Comparison of ENCODE assay signal across 10 cellular contexts in genomic region chr10:851891-852290, GRCh38.
DNase-seq lines count a peak whose midpoint lies in the region; ATAC-seq and TF ChIP-seq lines count a peak whose summit lies in the region.
"Had no signal": no experiment of that assay in that cellular context is flagged by ENCODE, and none has a peak within 500 bp of the region (broad histone marks: within the 10 kb centered on the region; RNA-seq: fewer than 3 reads in every experiment).

No MANE protein-coding gene starts in this region.

- no peaks in the 10 kb centered on the region for H3K27me3 Mint-ChIP-seq in activated naive CD4-positive, alpha-beta T cell treated with anti-CD3 and anti-CD28 coated beads, Interleukin-2, amount 10 ng/mL, durations not matched to agents 7 days and 5 days
- no peaks in the 10 kb centered on the region for H3K27me3 Mint-ChIP-seq in endodermal cell (ENCODE audit: insufficient read depth)

- CTCF ChIA-PET in activated naive CD4-positive, alpha-beta T cell treated with anti-CD3 and anti-CD28 coated beads, Interleukin-2, amount 10 ng/mL, durations not matched to agents 7 days and 5 days (lab: Charles Lee): no interaction called here

- H3K27me3 ChIP-seq in upper lobe of right lung: no peaks in the 10 kb centered on the region
- H3K27me3 ChIP-seq in endodermal cell (ENCODE audit: control insufficient read depth, insufficient read depth, low read length, poor library complexity, severe bottlenecking): no peaks in the 10 kb centered on the region
- H3K27me3 ChIP-seq: gastrocnemius medialis, ovary had no signal

- H3K9ac ChIP-seq in endodermal cell (ENCODE audit: extremely low read depth, low read length, poor library complexity, severe bottlenecking): no peak overlapping the region

- peaks cover 10% of the 10 kb centered on the region for H3K9me3 Mint-ChIP-seq in activated naive CD4-positive, alpha-beta T cell treated with anti-CD3 and anti-CD28 coated beads, Interleukin-2, amount 10 ng/mL, durations not matched to agents 7 days and 5 days
- H3K9me3 Mint-ChIP-seq in endodermal cell: peaks cover 29% of the 10 kb centered on the region

- no peak overlapping the region for H3K4me3 Mint-ChIP-seq in activated naive CD4-positive, alpha-beta T cell treated with anti-CD3 and anti-CD28 coated beads, Interleukin-2, amount 10 ng/mL, durations not matched to agents 7 days and 5 days
- no peak overlapping the region for H3K4me3 Mint-ChIP-seq in endodermal cell

- H3K36me3 ChIP-seq in upper lobe of right lung: peaks cover 49% of the 10 kb centered on the region
- H3K36me3 ChIP-seq in endodermal cell (ENCODE audit: control insufficient read depth, insufficient read depth, low read length): peaks cover 72% of the 10 kb centered on the region
- H3K36me3 ChIP-seq: ovary had no signal

- peaks cover 58% of the 10 kb centered on the region for H3K36me3 Mint-ChIP-seq in activated naive CD4-positive, alpha-beta T cell treated with anti-CD3 and anti-CD28 coated beads, Interleukin-2, amount 10 ng/mL, durations not matched to agents 7 days and 5 days
- H3K36me3 Mint-ChIP-seq in endodermal cell (ENCODE audit: low read depth): peaks cover 78% of the 10 kb centered on the region

- ATAC-seq in HG02798 (IDR thresholded peaks at IDR 0.05; ENCODE audit: poor library complexity, unreplicated experiment): peak; percentile 91
- peak; percentile 17 for ATAC-seq in upper lobe of right lung
- ATAC-seq: gastrocnemius medialis had no signal

- no peak for DNase-seq in activated naive CD4-positive, alpha-beta T cell treated with anti-CD3 and anti-CD28 coated beads, Interleukin-2, amount 10 ng/mL, durations not matched to agents 7 days and 5 days
- no peak for DNase-seq in activated naive CD4-positive, alpha-beta T cell treated with anti-CD3 and anti-CD28 coated beads, Interleukin-2, amount 50 U/mL, for 16 hours
- peak; percentile 77 for DNase-seq in NAMALWA (ENCODE audit: low spot score)
- no peak for DNase-seq in upper lobe of right lung
- DNase-seq in stimulated activated CD4-positive, alpha-beta T cell treated with anti-CD3 and anti-CD28 coated beads, Interleukin-4, amount 100 ng/mL, for 24 hours: no peak
- DNase-seq in endodermal cell: no peak
- DNase-seq in OCI-M1 (lab: John Stamatoyannopoulos, UW): no peak
- DNase-seq: gastrocnemius medialis, ovary had no signal

- H3K27ac Mint-ChIP-seq in activated naive CD4-positive, alpha-beta T cell treated with anti-CD3 and anti-CD28 coated beads, Interleukin-2, amount 10 ng/mL, durations not matched to agents 7 days and 5 days: peak overlapping the region; percentile 77
- no peak overlapping the region for H3K27ac Mint-ChIP-seq in endodermal cell

- intact Hi-C loops in upper lobe of right lung (cut with DNase I): no loop called here

- H3K9me3 ChIP-seq in upper lobe of right lung (peaks cover 6% of the 10 kb centered on the region), endodermal cell (ENCODE audit: control insufficient read depth, low read length) (peaks cover 52% of the 10 kb centered on the region)
- H3K9me3 ChIP-seq: gastrocnemius medialis, ovary had no signal

- no peak overlapping the region for H3K4me3 ChIP-seq in upper lobe of right lung
- H3K4me3 ChIP-seq in endodermal cell (ENCODE audit: low read length): no peak overlapping the region
- H3K4me3 ChIP-seq: gastrocnemius medialis, ovary had no signal

- 98 to 100% methylated on average over 4 of the region's 5 CpGs for WGBS in endodermal cell (ENCODE audit: insufficient coverage in 1 of 2, insufficient read length in 1 of 2), 2 experiments

- H3K4me1 ChIP-seq in upper lobe of right lung (no peaks in the 10 kb centered on the region), endodermal cell (ENCODE audit: control insufficient read depth, insufficient read depth, low read length) (peaks cover 8% of the 10 kb centered on the region)

- peaks cover 29% of the 10 kb centered on the region for H3K4me1 Mint-ChIP-seq in activated naive CD4-positive, alpha-beta T cell treated with anti-CD3 and anti-CD28 coated beads, Interleukin-2, amount 10 ng/mL, durations not matched to agents 7 days and 5 days
- H3K4me1 Mint-ChIP-seq in endodermal cell: peaks cover 16% of the 10 kb centered on the region

- H3K27ac ChIP-seq in upper lobe of right lung (no peak overlapping the region), endodermal cell (ENCODE audit: low read depth, low read length) (no peak overlapping the region)
- H3K27ac ChIP-seq: gastrocnemius medialis, ovary had no signal

- no peak for TF ChIP-seq CTCF in upper lobe of right lung (IDR thresholded peaks at IDR 0.05)
- TF ChIP-seq CTCF in endodermal cell (conservative IDR thresholded peaks at IDR 0.05): no peak
